ENCODE assay signal across 12 cellular contexts in genomic region chr15:45631831-45632230, GRCh38. TPM values are rescaled to one million over a fixed set of nuclear protein-coding genes. Genes with fewer than 3 reads are reported as not detected.
A peak's percentile ranks its signal among the peaks of the same experiment; 100 is the strongest.
DNase-seq lines count a peak whose midpoint lies in the region; ATAC-seq, FAIRE-seq and TF ChIP-seq lines count a peak whose summit lies in the region.
"Had no signal": no experiment of that assay in that cellular context is flagged by ENCODE, and none has a peak within 500 bp of the region (broad histone marks: within the 10 kb centered on the region; RNA-seq: fewer than 3 reads in every experiment).

No MANE protein-coding gene starts in this region.

- no peak overlapping the region for H3K27ac ChIP-seq in MM.1S (ENCODE audit: low read length)
- H3K27ac ChIP-seq in small intestine (ENCODE audit: low read depth in 1 of 2, low read length in 1 of 2) = peak overlapping the region in 1 of 2 donors; percentile 41

- no peaks in the 10 kb centered on the region for H3K27me3 ChIP-seq in MM.1S (replicated peaks; ENCODE audit: insufficient read depth, low read length)
- no peaks in the 10 kb centered on the region for H3K27me3 ChIP-seq in small intestine (ENCODE audit: control insufficient read depth in 2 of 2, insufficient read depth in 2 of 2, low read length in 2 of 2)

- peak overlapping the region; percentile 72 for H3K4me3 Mint-ChIP-seq in dendritic cell treated with granulocyte-macrophage colony-stimulating factor and Interleukin-4, amounts not matched to agents 40 ng/mL and 50 ng/mL, for 4 days
- peak overlapping the region in 1 of 3 experiments; percentile 39 for H3K4me3 Mint-ChIP-seq in nephron

- H3K27ac Mint-ChIP-seq in dendritic cell treated with granulocyte-macrophage colony-stimulating factor and Interleukin-4, amounts not matched to agents 40 ng/mL and 50 ng/mL, for 4 days = peak overlapping the region; percentile 76
- H3K27ac Mint-ChIP-seq in nephron = peak overlapping the region; percentile 6 to 74 (median 65)

- H3K4me1 ChIP-seq in MM.1S (ENCODE audit: low read length) (peaks cover 27% of the 10 kb centered on the region), small intestine (ENCODE audit: control insufficient read depth in 2 of 2, insufficient read depth in 1 of 2, low read depth in 1 of 2, low read length in 1 of 2) (peaks cover under 1 to 2% of the 10 kb centered on the region in 2 donors)

- intact Hi-C loops in dendritic cell treated with granulocyte-macrophage colony-stimulating factor and Interleukin-4, amounts not matched to agents 40 ng/mL and 50 ng/mL, for 4 days (cut with micrococcal nuclease) = no loop called here

- H2AFZ ChIP-seq in MM.1S (ENCODE audit: low read length) = peak overlapping the region; percentile 49; the same call in 1 of the 2 replicates

- peaks cover 26% of the 10 kb centered on the region for H3K4me1 Mint-ChIP-seq in dendritic cell treated with granulocyte-macrophage colony-stimulating factor and Interleukin-4, amounts not matched to agents 40 ng/mL and 50 ng/mL, for 4 days (ENCODE audit: low read depth)
- peaks cover 8% of the 10 kb centered on the region for H3K4me1 Mint-ChIP-seq in nephron

- no peaks in the 10 kb centered on the region for H3K9me2 ChIP-seq in MM.1S (replicated peaks; ENCODE audit: insufficient read depth, low read length)

- ATAC-seq in HG03135 (IDR thresholded peaks at IDR 0.05; ENCODE audit: unreplicated experiment) (no peak), GM18505 (IDR thresholded peaks at IDR 0.05; ENCODE audit: unreplicated experiment) (no peak)

- peak; percentile 23 for DNase-seq in AG08395 (ENCODE audit: low spot score)
- no peak for DNase-seq in MM.1S
- DNase-seq in small intestine = no peak
- no peak for DNase-seq in activated T-cell treated with anti-CD3 and anti-CD28 coated beads, Interleukin-2, amount 50 U/mL, for 48 hours
- DNase-seq: activated gamma-delta T cell treated with Interleukin-2 at 50 U/mL for 16 hours; NCI-H1436; NK-92 treated with Interleukin-12 subunit alpha and Interleukin-12 subunit beta, amount 100 ng/mL, for 24 hours had no signal

- H3K27me3 Mint-ChIP-seq in dendritic cell treated with granulocyte-macrophage colony-stimulating factor and Interleukin-4, amounts not matched to agents 40 ng/mL and 50 ng/mL, for 4 days = no peaks in the 10 kb centered on the region
- peaks cover 18% of the 10 kb centered on the region for H3K27me3 Mint-ChIP-seq in nephron (ENCODE audit: low read depth)

- H3K9me3 Mint-ChIP-seq in dendritic cell treated with granulocyte-macrophage colony-stimulating factor and Interleukin-4, amounts not matched to agents 40 ng/mL and 50 ng/mL, for 4 days = peaks cover 8% of the 10 kb centered on the region
- peaks cover 10% of the 10 kb centered on the region for H3K9me3 Mint-ChIP-seq in nephron

- peak overlapping the region; percentile 55 for H3K4me2 ChIP-seq in MM.1S (ENCODE audit: low read depth, low read length)

- H3K36me3 ChIP-seq in MM.1S (replicated peaks; ENCODE audit: insufficient read depth, low read length) (no peaks in the 10 kb centered on the region), small intestine (ENCODE audit: control insufficient read depth in 2 of 2, insufficient read depth in 2 of 2, low read length in 2 of 2) (no peaks in the 10 kb centered on the region)

- H3K9me3 ChIP-seq in MM.1S (replicated peaks; ENCODE audit: insufficient read depth, low read length) = no peaks in the 10 kb centered on the region
- no peaks in the 10 kb centered on the region for H3K9me3 ChIP-seq in small intestine (ENCODE audit: control insufficient read depth, low read depth)

- H3K79me2 ChIP-seq in MM.1S (ENCODE audit: low read length) = peaks cover 13% of the 10 kb centered on the region

- no peaks in the 10 kb centered on the region for H4K20me1 ChIP-seq in MM.1S (ENCODE audit: insufficient read depth, low read length)

- no peak for FAIRE-seq in small intestine (lab: Jason Lieb, UNC)
- FAIRE-seq: TTC549 had no signal

- no peak for TF ChIP-seq CTCF in MM.1S (IDR thresholded peaks at IDR 0.05; ENCODE audit: low read length)
- no peak for TF ChIP-seq CTCF in nephron (IDR thresholded peaks at IDR 0.05; ENCODE audit: unreplicated experiment in 3 of 3)

- H3K36me3 Mint-ChIP-seq in dendritic cell treated with granulocyte-macrophage colony-stimulating factor and Interleukin-4, amounts not matched to agents 40 ng/mL and 50 ng/mL, for 4 days (ENCODE audit: low read depth) = peaks cover 16% of the 10 kb centered on the region
- peaks cover 4% of the 10 kb centered on the region for H3K36me3 Mint-ChIP-seq in nephron (ENCODE audit: low read depth)

- peaks cover 27% of the 10 kb centered on the region for H3F3A ChIP-seq in MM.1S (ENCODE audit: insufficient read depth, low read length)

- 51 to 63% (median 58%) methylated on average over 2 of the region's 2 CpGs for WGBS in small intestine, 3 donors

- H3K4me3 ChIP-seq in MM.1S (ENCODE audit: low read length) (no peak overlapping the region), small intestine (ENCODE audit: low read depth in 1 of 2, low read length in 2 of 2) (no peak overlapping the region)

- no peak overlapping the region for H3K9ac ChIP-seq in MM.1S (ENCODE audit: low read length)

- no peak for TF ChIP-seq POLR2A in GM18505 (IDR thresholded peaks at IDR 0.05; ENCODE audit: borderline replicate concordance, extremely low read depth, insufficient read depth, insufficient read length)

RNA-seq across cellular contexts. Expression of gene SQOR, which starts 3.0 kb away (rescaled TPM):
- 10 to 100 TPM; 59.1 to 78.1 (median 68.9) TPM for polyA plus RNA-seq in small intestine

RNA-seq across cellular contexts. Expression of gene BLOC1S6, which starts 44.7 kb away (rescaled TPM):
- polyA plus RNA-seq in small intestine = 10 to 100 TPM; 14.3 to 24.2 (median 19.5) TPM
